ENCODE assay signal across 1 cellular context in the genomic region with DNA sequence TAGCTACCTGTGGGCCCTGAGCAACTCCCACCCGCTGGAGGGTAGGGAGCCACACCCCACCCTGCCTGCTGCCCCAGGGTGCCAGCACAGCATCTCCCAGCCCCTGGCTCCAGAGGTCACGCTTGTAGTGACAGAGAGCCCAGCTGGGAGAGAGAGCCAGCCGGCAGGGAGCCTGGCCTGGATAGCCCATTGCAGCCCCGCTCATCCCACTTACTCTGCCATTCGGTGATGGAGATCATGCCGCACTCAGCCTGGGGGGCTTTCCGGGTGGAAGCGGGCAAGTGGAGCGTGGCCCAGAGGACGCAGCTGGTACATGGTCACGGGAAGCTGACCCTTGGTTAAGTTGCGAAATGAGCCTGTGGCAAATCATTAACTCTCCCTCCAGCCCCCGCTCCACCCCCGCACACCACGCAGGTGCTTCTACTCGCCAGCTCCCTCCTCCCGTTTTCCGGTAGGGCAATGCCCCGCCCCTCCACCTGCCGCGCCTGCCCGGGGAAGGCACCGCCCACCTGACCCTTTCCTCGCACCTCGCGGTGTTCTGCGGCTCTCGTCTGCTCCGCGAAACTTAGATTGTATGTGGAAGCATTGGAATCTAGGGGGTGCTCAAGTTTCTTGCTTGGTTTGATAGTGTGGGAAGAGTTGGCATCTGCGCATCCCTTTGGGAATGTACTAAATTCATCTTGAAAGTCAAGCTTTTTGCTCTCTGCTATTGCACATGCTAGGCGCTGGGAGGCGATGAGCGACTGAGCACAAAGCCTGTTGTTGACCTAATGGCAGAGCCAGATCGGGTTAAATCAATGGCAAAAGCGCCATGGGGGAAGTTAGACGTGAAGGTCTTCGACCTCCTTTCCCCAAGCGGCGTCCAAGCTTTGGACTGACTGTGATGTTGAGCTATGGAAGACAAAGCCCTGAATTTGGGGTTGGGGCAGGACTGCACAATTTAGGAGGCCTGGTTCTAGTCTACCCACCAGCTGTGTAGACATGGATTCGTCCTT.
A peak's percentile ranks its signal among the peaks of the same experiment; 100 is the strongest.
TF ChIP-seq lines count a peak whose summit lies in the region.

A gene with protein sequence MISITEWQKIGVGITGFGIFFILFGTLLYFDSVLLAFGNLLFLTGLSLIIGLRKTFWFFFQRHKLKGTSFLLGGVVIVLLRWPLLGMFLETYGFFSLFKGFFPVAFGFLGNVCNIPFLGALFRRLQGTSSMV (minus strand): TSS at position 321 of the 995 bp plus-strand sequence. CDS start 82 bp downstream, at position 239.

TF ChIP-seq in HepG2, 621 proteins besides CTCF, POLR2A, EP300 and RAD21 (continued from another document and continues in another):
- TF ChIP-seq, protein P1, sequence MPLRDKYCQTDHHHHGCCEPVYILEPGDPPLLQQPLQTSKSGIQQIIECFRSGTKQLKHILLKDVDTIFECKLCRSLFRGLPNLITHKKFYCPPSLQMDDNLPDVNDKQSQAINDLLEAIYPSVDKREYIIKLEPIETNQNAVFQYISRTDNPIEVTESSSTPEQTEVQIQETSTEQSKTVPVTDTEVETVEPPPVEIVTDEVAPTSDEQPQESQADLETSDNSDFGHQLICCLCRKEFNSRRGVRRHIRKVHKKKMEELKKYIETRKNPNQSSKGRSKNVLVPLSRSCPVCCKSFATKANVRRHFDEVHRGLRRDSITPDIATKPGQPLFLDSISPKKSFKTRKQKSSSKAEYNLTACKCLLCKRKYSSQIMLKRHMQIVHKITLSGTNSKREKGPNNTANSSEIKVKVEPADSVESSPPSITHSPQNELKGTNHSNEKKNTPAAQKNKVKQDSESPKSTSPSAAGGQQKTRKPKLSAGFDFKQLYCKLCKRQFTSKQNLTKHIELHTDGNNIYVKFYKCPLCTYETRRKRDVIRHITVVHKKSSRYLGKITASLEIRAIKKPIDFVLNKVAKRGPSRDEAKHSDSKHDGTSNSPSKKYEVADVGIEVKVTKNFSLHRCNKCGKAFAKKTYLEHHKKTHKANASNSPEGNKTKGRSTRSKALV (CRISPR knock-in tag; IDR thresholded peaks at IDR 0.05) = peak; percentile 83; the same call in 1 of the 2 replicates
- TF ChIP-seq, protein P2, sequence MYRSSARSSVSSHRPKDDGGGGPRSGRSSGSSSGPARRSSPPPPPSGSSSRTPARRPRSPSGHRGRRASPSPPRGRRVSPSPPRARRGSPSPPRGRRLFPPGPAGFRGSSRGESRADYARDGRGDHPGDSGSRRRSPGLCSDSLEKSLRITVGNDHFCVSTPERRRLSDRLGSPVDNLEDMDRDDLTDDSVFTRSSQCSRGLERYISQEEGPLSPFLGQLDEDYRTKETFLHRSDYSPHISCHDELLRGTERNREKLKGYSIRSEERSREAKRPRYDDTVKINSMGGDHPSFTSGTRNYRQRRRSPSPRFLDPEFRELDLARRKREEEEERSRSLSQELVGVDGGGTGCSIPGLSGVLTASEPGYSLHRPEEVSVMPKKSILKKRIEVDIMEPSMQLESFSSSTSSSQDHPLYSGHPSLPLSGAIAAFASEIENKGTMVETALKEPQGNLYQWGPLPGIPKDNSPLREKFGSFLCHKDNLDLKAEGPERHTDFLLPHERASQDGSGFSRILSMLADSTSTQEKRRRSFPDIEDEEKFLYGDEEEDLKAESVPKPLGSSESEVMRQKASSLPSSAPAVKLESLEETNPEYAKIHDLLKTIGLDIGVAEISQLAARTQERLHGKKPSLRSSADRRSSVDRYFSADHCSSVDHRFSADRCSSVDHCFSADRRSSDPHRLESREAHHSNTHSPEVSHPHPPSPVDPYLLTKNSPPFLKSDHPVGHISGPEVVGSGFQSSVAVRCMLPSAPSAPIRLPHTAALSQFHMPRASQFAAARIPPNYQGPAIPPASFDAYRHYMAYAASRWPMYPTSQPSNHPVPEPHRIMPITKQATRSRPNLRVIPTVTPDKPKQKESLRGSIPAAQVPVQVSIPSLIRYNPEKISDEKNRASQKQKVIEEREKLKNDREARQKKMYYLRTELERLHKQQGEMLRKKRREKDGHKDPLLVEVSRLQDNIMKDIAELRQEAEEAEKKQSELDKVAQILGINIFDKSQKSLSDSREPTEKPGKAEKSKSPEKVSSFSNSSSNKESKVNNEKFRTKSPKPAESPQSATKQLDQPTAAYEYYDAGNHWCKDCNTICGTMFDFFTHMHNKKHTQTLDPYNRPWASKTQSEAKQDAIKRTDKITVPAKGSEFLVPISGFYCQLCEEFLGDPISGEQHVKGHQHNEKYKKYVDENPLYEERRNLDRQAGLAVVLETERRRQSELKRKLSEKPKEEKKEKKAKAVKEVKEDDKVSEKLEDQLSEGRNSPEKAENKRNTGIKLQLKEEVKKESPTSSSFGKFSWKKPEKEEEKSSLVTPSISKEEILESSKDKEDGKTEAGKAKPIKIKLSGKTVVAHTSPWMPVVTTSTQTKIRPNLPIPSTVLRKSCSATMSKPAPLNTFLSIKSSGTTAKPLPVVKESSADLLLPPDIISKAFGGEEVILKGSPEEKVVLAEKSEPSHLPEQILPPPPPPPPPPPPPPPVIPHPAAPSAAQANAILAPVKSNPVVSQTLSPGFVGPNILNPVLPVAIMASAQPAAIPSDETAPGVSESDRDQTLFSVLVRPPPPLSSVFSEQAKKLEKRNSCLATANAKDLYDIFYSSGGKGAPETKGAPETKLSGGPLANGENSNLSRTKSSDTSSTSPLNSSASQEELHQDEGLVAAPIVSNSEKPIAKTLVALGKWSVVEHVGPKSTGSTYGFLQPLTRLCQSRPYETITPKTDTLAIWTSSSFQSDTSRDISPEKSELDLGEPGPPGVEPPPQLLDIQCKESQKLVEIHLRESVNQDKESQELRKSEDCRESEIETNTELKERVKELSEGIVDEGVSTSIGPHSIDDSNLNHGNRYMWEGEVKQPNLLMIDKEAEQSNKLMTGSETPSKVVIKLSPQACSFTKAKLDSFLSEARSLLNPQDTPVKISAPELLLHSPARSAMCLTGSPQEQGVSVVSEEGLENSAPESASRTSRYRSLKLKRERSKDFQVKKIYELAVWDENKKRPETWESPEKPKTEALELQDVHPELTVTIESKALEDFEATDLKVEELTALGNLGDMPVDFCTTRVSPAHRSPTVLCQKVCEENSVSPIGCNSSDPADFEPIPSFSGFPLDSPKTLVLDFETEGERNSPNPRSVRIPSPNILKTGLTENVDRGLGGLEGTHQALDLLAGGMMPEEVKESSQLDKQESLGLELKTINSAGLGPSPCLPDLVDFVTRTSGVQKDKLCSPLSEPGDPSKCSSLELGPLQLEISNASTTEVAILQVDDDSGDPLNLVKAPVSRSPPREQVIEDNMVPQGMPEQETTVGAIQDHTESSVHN (CRISPR knock-in tag; IDR thresholded peaks at IDR 0.05) = peak; percentile 49
- TF ChIP-seq, protein P3, sequence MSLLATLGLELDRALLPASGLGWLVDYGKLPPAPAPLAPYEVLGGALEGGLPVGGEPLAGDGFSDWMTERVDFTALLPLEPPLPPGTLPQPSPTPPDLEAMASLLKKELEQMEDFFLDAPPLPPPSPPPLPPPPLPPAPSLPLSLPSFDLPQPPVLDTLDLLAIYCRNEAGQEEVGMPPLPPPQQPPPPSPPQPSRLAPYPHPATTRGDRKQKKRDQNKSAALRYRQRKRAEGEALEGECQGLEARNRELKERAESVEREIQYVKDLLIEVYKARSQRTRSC (CRISPR knock-in tag; IDR thresholded peaks at IDR 0.05; ENCODE audit: low read depth) = peak; percentile 53
- peak; percentile 46; the same call in 1 of the 3 replicates for TF ChIP-seq MXI1 (IDR thresholded peaks at IDR 0.05; ENCODE audit: borderline replicate concordance, low read depth, low read length)
- TF ChIP-seq, protein P4, sequence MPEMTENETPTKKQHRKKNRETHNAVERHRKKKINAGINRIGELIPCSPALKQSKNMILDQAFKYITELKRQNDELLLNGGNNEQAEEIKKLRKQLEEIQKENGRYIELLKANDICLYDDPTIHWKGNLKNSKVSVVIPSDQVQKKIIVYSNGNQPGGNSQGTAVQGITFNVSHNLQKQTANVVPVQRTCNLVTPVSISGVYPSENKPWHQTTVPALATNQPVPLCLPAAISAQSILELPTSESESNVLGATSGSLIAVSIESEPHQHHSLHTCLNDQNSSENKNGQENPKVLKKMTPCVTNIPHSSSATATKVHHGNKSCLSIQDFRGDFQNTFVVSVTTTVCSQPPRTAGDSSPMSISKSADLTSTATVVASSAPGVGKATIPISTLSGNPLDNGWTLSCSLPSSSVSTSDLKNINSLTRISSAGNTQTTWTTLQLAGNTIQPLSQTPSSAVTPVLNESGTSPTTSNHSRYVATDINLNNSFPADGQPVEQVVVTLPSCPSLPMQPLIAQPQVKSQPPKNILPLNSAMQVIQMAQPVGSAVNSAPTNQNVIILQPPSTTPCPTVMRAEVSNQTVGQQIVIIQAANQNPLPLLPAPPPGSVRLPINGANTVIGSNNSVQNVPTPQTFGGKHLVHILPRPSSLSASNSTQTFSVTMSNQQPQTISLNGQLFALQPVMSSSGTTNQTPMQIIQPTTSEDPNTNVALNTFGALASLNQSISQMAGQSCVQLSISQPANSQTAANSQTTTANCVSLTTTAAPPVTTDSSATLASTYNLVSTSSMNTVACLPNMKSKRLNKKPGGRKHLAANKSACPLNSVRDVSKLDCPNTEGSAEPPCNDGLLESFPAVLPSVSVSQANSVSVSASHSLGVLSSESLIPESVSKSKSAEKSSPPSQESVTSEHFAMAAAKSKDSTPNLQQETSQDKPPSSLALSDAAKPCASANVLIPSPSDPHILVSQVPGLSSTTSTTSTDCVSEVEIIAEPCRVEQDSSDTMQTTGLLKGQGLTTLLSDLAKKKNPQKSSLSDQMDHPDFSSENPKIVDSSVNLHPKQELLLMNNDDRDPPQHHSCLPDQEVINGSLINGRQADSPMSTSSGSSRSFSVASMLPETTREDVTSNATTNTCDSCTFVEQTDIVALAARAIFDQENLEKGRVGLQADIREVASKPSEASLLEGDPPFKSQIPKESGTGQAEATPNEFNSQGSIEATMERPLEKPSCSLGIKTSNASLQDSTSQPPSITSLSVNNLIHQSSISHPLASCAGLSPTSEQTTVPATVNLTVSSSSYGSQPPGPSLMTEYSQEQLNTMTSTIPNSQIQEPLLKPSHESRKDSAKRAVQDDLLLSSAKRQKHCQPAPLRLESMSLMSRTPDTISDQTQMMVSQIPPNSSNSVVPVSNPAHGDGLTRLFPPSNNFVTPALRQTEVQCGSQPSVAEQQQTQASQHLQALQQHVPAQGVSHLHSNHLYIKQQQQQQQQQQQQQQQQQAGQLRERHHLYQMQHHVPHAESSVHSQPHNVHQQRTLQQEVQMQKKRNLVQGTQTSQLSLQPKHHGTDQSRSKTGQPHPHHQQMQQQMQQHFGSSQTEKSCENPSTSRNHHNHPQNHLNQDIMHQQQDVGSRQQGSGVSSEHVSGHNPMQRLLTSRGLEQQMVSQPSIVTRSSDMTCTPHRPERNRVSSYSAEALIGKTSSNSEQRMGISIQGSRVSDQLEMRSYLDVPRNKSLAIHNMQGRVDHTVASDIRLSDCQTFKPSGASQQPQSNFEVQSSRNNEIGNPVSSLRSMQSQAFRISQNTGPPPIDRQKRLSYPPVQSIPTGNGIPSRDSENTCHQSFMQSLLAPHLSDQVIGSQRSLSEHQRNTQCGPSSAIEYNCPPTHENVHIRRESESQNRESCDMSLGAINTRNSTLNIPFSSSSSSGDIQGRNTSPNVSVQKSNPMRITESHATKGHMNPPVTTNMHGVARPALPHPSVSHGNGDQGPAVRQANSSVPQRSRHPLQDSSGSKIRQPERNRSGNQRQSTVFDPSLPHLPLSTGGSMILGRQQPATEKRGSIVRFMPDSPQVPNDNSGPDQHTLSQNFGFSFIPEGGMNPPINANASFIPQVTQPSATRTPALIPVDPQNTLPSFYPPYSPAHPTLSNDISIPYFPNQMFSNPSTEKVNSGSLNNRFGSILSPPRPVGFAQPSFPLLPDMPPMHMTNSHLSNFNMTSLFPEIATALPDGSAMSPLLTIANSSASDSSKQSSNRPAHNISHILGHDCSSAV (CRISPR knock-in tag; IDR thresholded peaks at IDR 0.05; ENCODE audit: borderline replicate concordance) = no peak
- TF ChIP-seq KDM2A (CRISPR knock-in tag; IDR thresholded peaks at IDR 0.05; ENCODE audit: borderline replicate concordance, low read depth) = peak; percentile 75
- TF ChIP-seq CC2D1A (CRISPR knock-in tag; IDR thresholded peaks at IDR 0.05) = no peak
- TF ChIP-seq, protein P5, sequence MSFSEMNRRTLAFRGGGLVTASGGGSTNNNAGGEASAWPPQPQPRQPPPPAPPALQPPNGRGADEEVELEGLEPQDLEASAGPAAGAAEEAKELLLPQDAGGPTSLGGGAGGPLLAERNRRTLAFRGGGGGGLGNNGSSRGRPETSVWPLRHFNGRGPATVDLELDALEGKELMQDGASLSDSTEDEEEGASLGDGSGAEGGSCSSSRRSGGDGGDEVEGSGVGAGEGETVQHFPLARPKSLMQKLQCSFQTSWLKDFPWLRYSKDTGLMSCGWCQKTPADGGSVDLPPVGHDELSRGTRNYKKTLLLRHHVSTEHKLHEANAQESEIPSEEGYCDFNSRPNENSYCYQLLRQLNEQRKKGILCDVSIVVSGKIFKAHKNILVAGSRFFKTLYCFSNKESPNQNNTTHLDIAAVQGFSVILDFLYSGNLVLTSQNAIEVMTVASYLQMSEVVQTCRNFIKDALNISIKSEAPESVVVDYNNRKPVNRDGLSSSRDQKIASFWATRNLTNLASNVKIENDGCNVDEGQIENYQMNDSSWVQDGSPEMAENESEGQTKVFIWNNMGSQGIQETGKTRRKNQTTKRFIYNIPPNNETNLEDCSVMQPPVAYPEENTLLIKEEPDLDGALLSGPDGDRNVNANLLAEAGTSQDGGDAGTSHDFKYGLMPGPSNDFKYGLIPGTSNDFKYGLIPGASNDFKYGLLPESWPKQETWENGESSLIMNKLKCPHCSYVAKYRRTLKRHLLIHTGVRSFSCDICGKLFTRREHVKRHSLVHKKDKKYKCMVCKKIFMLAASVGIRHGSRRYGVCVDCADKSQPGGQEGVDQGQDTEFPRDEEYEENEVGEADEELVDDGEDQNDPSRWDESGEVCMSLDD (CRISPR knock-in tag; IDR thresholded peaks at IDR 0.05; ENCODE audit: borderline replicate concordance) = 0 out of 2 replicates have a peak, but pooled peaks have one; percentile 36
- peak; percentile 84 for TF ChIP-seq ARNTL (CRISPR knock-in tag; IDR thresholded peaks at IDR 0.05)
- TF ChIP-seq CHCHD3 (CRISPR knock-in tag; IDR thresholded peaks at IDR 0.05) = 0 out of 2 replicates have a peak, but pooled peaks have one; percentile 32
- peak; percentile 32; the same call in 1 of the 2 replicates for TF ChIP-seq ZNF274 (CRISPR knock-in tag; IDR thresholded peaks at IDR 0.05)
- TF ChIP-seq MZF1 (CRISPR knock-in tag; IDR thresholded peaks at IDR 0.05; ENCODE audit: borderline replicate concordance) = no peak
- TF ChIP-seq RFXANK (CRISPR knock-in tag; IDR thresholded peaks at IDR 0.05) = 0 out of 2 replicates have a peak, but pooled peaks have one; percentile 19
- TF ChIP-seq AHR (CRISPR knock-in tag; IDR thresholded peaks at IDR 0.05) = no peak
- peak; percentile 83 for TF ChIP-seq NR2F6 (IDR thresholded peaks at IDR 0.05)
- TF ChIP-seq NR2F6 (CRISPR knock-in tag; IDR thresholded peaks at IDR 0.05) = peak; percentile 91
- TF ChIP-seq, protein P6, sequence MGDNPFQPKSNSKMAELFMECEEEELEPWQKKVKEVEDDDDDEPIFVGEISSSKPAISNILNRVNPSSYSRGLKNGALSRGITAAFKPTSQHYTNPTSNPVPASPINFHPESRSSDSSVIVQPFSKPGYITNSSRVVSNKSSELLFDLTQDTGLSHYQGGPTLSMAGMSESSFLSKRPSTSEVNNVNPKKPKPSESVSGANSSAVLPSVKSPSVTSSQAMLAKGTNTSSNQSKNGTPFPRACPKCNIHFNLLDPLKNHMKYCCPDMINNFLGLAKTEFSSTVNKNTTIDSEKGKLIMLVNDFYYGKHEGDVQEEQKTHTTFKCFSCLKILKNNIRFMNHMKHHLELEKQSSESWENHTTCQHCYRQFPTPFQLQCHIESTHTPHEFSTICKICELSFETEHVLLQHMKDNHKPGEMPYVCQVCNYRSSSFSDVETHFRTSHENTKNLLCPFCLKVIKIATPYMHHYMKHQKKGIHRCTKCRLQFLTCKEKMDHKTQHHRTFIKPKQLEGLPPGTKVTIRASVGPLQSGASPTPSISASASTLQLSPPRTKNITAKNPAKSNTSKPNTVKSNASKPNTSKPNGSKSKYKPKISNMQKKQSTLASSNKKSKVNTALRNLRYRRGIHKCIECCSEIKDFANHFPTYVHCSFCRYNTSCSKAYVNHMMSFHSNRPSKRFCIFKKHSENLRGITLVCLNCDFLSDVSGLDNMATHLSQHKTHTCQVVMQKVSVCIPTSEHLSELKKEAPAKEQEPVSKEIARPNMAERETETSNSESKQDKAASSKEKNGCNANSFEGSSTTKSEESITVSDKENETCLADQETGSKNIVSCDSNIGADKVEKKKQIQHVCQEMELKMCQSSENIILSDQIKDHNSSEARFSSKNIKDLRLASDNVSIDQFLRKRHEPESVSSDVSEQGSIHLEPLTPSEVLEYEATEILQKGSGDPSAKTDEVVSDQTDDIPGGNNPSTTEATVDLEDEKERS (CRISPR knock-in tag; IDR thresholded peaks at IDR 0.05) = peak; percentile 90
